Comparison of ENCODE assay signal across 23 cellular contexts in the genomic region with DNA sequence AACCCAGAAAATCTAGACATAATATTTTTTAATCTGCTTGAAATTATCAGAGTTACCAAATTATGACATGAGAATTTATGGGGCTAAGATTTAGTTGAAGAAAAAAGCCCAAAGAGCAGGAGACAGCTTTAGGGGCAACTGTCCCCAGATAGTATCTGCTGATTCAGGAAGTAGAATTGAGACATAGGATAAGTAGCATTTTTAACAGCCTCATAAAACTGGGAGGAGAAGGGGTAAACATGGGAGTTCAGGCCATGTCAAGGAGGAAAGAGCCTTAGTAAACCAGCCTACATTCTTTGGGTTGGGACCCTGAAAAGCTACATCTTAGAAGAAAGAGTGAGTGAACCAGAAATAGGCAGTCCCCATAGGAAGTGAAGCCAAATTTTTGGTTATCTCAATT.
"Had no signal": no experiment of that assay in that cellular context is flagged by ENCODE, and none has a peak within 500 bp of the region (broad histone marks: within the 10 kb centered on the region; RNA-seq: fewer than 3 reads in every experiment).

No MANE protein-coding gene starts in this region.

- H3K4me3 ChIP-seq: breast epithelium, coronary artery, esophagus squamous epithelium, gastroesophageal sphincter, right lobe of liver, transverse colon had no signal

- H3K27me3 ChIP-seq: right lobe of liver had no signal

- H3K9me3 ChIP-seq: breast epithelium, esophagus squamous epithelium, gastroesophageal sphincter, right lobe of liver, transverse colon had no signal

- H3K4me1 ChIP-seq: breast epithelium, esophagus squamous epithelium, gastroesophageal sphincter, right lobe of liver had no signal

- DNase-seq: activated CD4-positive, alpha-beta memory T cell treated with anti-CD3 and anti-CD28 coated beads for 36 hours; activated CD4-positive, alpha-beta T cell treated with anti-CD3 and anti-CD28 coated beads for 48 hours; activated CD4-positive, CD25-positive, alpha-beta regulatory T cell; activated naive CD4-positive, alpha-beta T cell treated with Interleukin-2 at 50 U/mL for 16 hours; activated naive CD8-positive, alpha-beta T cell treated with anti-CD3 and anti-CD28 coated beads for 36 hours; activated T-cell treated with anti-CD3 and anti-CD28 coated beads, Interleukin-2, amount 50 U/mL, for 48 hours; amniotic stem cell; endodermal cell; esophagus squamous epithelium; head of caudate nucleus; hypothalamus; naive B cell; occipital lobe; right lobe of liver; small intestine; stimulated activated CD4-positive, alpha-beta T cell treated with anti-CD3 and anti-CD28 coated beads, Interleukin-2, amount 100 ng/mL, for 48 hours; stimulated activated CD8-positive, alpha-beta memory T cell treated with anti-CD3 and anti-CD28 coated beads, Interleukin-4, amount 100 ng/mL, for 48 hours; stimulated activated naive B cell treated with anti-CD40 and anti-IgM and Interleukin-4, amounts not matched to agents 10 μg/mL and 1 μg/mL and 100 μg/mL, for 72 hours; T1000; transverse colon had no signal

- H3K36me3 ChIP-seq: breast epithelium, esophagus squamous epithelium, gastroesophageal sphincter, right lobe of liver, transverse colon had no signal
